16 cellular contexts compared by ENCODE assay signal in the genomic region with DNA sequence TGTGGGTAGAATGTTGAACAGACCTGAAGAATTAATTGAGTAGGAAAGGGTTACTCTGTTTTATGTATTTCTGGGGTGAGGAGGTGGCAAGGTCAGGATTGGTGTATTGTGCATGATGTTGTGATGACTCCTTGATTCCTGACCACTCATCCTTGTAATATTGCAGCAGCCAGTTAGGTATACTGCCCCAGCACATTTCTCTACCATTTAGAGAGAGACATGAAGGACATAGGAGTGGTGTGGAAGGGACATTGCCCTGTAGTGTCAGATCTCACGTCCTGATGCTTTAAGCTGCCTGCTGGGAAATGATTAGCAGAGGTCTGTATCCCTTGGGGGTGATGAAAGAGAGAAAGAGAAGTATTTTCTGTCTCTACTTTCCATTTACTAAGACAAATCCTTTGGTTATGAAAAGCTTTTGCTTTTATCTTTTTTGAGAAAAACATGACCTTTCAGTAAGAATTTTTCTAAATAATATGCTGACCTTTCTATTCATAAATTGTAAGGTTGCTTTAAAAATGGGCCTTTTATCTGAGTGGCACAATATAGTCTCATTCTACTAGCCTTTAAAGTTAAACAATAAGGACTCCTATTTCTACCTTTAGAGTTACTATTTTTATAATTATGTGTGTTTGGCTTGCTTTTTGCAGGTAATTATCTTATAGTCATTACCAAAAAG. TPM values are rescaled to one million over a fixed set of nuclear protein-coding genes. Genes with fewer than 3 reads are reported as not detected.
DNase-seq lines count a peak whose midpoint lies in the region; ATAC-seq, FAIRE-seq and TF ChIP-seq lines count a peak whose summit lies in the region.
"Had no signal": no experiment of that assay in that cellular context is flagged by ENCODE, and none has a peak within 500 bp of the region (broad histone marks: within the 10 kb centered on the region; RNA-seq: fewer than 3 reads in every experiment).

No MANE protein-coding gene starts in this region.

- H3K36me3 Mint-ChIP-seq in activated CD4-positive, alpha-beta memory T cell treated with anti-CD3 and anti-CD28 coated beads for 36 hours = peaks cover 41% of the 10 kb centered on the region
- peaks cover 58% of the 10 kb centered on the region for H3K36me3 Mint-ChIP-seq in activated CD4-positive, alpha-beta memory T cell treated with anti-CD3 and anti-CD28 coated beads, Interleukin-2, amount 10 ng/mL, durations not matched to agents 7 days and 5 days (ENCODE audit: low read depth)
- H3K36me3 Mint-ChIP-seq in activated T-helper 2 cell treated with anti-CD3 and anti-CD28 coated beads, Interferon-gamma antibody, Interleukin-2, Interleukin-4, amounts not matched to agents 10 μg/mL and 5 μg/mL and 100 μg/mL, durations not matched to agents 14 hours and 24 hours and 36 hours (ENCODE audit: low read depth) = peaks cover 66% of the 10 kb centered on the region

- TF ChIP-seq CTCF in mucosa of descending colon (IDR thresholded peaks at IDR 0.05) = no peak

- no peaks in the 10 kb centered on the region for H3K4me1 ChIP-seq in mucosa of descending colon (ENCODE audit: low read depth)

- H3K36me3 ChIP-seq in mucosa of descending colon (ENCODE audit: low read depth) = no peaks in the 10 kb centered on the region

- no peak overlapping the region for H3K4me3 ChIP-seq in mucosa of descending colon
- H3K4me3 ChIP-seq: esophagus muscularis mucosa had no signal

- peak overlapping the region; percentile 56 for H3K27ac Mint-ChIP-seq in activated CD4-positive, alpha-beta memory T cell treated with anti-CD3 and anti-CD28 coated beads for 36 hours
- no peak overlapping the region for H3K27ac Mint-ChIP-seq in activated CD4-positive, alpha-beta memory T cell treated with anti-CD3 and anti-CD28 coated beads, Interleukin-2, amount 10 ng/mL, durations not matched to agents 7 days and 5 days
- peak overlapping the region; percentile 48 for H3K27ac Mint-ChIP-seq in activated T-helper 2 cell treated with anti-CD3 and anti-CD28 coated beads, Interferon-gamma antibody, Interleukin-2, Interleukin-4, amounts not matched to agents 10 μg/mL and 5 μg/mL and 100 μg/mL, durations not matched to agents 14 hours and 24 hours and 36 hours
- H3K27ac Mint-ChIP-seq: activated naive CD8-positive, alpha-beta T cell treated with anti-CD3 and anti-CD28 coated beads, Interleukin-2, amount 10 ng/mL, durations not matched to agents 7 days and 5 days had no signal

- no peaks in the 10 kb centered on the region for H3K27me3 Mint-ChIP-seq in activated CD4-positive, alpha-beta memory T cell treated with anti-CD3 and anti-CD28 coated beads for 36 hours
- no peaks in the 10 kb centered on the region for H3K27me3 Mint-ChIP-seq in activated CD4-positive, alpha-beta memory T cell treated with anti-CD3 and anti-CD28 coated beads, Interleukin-2, amount 10 ng/mL, durations not matched to agents 7 days and 5 days
- H3K27me3 Mint-ChIP-seq in activated T-helper 2 cell treated with anti-CD3 and anti-CD28 coated beads, Interferon-gamma antibody, Interleukin-2, Interleukin-4, amounts not matched to agents 10 μg/mL and 5 μg/mL and 100 μg/mL, durations not matched to agents 14 hours and 24 hours and 36 hours (ENCODE audit: low read depth) = no peaks in the 10 kb centered on the region
- H3K27me3 Mint-ChIP-seq: activated naive CD8-positive, alpha-beta T cell treated with anti-CD3 and anti-CD28 coated beads, Interleukin-2, amount 10 ng/mL, durations not matched to agents 7 days and 5 days had no signal

- peaks cover 43% of the 10 kb centered on the region for H3K4me1 Mint-ChIP-seq in activated CD4-positive, alpha-beta memory T cell treated with anti-CD3 and anti-CD28 coated beads for 36 hours (ENCODE audit: low read depth)
- peaks cover 32% of the 10 kb centered on the region for H3K4me1 Mint-ChIP-seq in activated CD4-positive, alpha-beta memory T cell treated with anti-CD3 and anti-CD28 coated beads, Interleukin-2, amount 10 ng/mL, durations not matched to agents 7 days and 5 days
- H3K4me1 Mint-ChIP-seq in activated T-helper 2 cell treated with anti-CD3 and anti-CD28 coated beads, Interferon-gamma antibody, Interleukin-2, Interleukin-4, amounts not matched to agents 10 μg/mL and 5 μg/mL and 100 μg/mL, durations not matched to agents 14 hours and 24 hours and 36 hours (ENCODE audit: low read depth) = peaks cover 29% of the 10 kb centered on the region

- DNase-seq in activated CD4-positive, alpha-beta memory T cell treated with anti-CD3 and anti-CD28 coated beads for 36 hours = no peak
- DNase-seq in activated CD4-positive, alpha-beta memory T cell treated with anti-CD3 and anti-CD28 coated beads, Interleukin-2, amount 10 ng/mL, durations not matched to agents 7 days and 5 days = no peak
- DNase-seq in GM18507 (ENCODE audit: extremely low spot score, insufficient read length, low read depth) = no peak
- no peak for DNase-seq in activated T-helper 2 cell treated with anti-CD3 and anti-CD28 coated beads, Interferon-gamma antibody, Interleukin-2, Interleukin-4, amounts not matched to agents 10 μg/mL and 5 μg/mL and 100 μg/mL, durations not matched to agents 14 hours and 24 hours and 36 hours (ENCODE audit: low spot score)
- no peak for DNase-seq in mucosa of descending colon
- DNase-seq in NCI-H2029 (lab: John Stamatoyannopoulos, UW) = no peak
- DNase-seq: activated naive CD8-positive, alpha-beta T cell treated with anti-CD3 and anti-CD28 coated beads, Interleukin-2, amount 10 ng/mL, durations not matched to agents 7 days and 5 days; MM.1S; NCI-H1694 treated with DMSO at 0.1 percent for 48 hours; stimulated activated CD4-positive, alpha-beta T cell treated with anti-CD3 and anti-CD28 coated beads, Interleukin-15, amount 100 ng/mL, for 24 hours; WERI-Rb-1 had no signal

- H3K9me3 ChIP-seq in mucosa of descending colon = no peaks in the 10 kb centered on the region
- H3K9me3 ChIP-seq: esophagus muscularis mucosa had no signal

- POLR2A ChIA-PET in activated CD4-positive, alpha-beta memory T cell treated with anti-CD3 and anti-CD28 coated beads for 36 hours (lab: Charles Lee) = interaction anchor here (0.7 kb wide), 1 partner anchor 12 kb away, joined by 3 read pairs; no protein-coding TSS in a partner anchor
- POLR2A ChIA-PET in activated CD4-positive, alpha-beta memory T cell treated with anti-CD3 and anti-CD28 coated beads, Interleukin-2, amount 10 ng/mL, durations not matched to agents 7 days and 5 days (lab: Charles Lee) = interaction anchor here (1.6 to 2.8 kb wide), 2 partner anchors 16 to 202 kb away, joined by 3 to 9 read pairs; no protein-coding TSS in a partner anchor

- CTCF ChIA-PET in activated CD4-positive, alpha-beta memory T cell treated with anti-CD3 and anti-CD28 coated beads for 36 hours (lab: Charles Lee) = no interaction called here
- CTCF ChIA-PET in activated CD4-positive, alpha-beta memory T cell treated with anti-CD3 and anti-CD28 coated beads, Interleukin-2, amount 10 ng/mL, durations not matched to agents 7 days and 5 days (lab: Charles Lee) = interaction anchor here (1.1 kb wide), 1 partner anchor 28 kb away, joined by 4 read pairs; no protein-coding TSS in a partner anchor

- intact Hi-C loops in activated CD4-positive, alpha-beta memory T cell treated with anti-CD3 and anti-CD28 coated beads for 36 hours (cut with micrococcal nuclease) = no loop called here
- intact Hi-C loops in activated T-helper 2 cell treated with anti-CD3 and anti-CD28 coated beads, Interferon-gamma antibody, Interleukin-2, Interleukin-4, amounts not matched to agents 10 μg/mL and 5 μg/mL and 100 μg/mL, durations not matched to agents 14 hours and 24 hours and 36 hours (cut with micrococcal nuclease) = no loop called here
- intact Hi-C loops in mucosa of descending colon (cut with DNase I, micrococcal nuclease) = no loop called here

- H3K4me3 Mint-ChIP-seq in activated CD4-positive, alpha-beta memory T cell treated with anti-CD3 and anti-CD28 coated beads for 36 hours = no peak overlapping the region
- H3K4me3 Mint-ChIP-seq in activated CD4-positive, alpha-beta memory T cell treated with anti-CD3 and anti-CD28 coated beads, Interleukin-2, amount 10 ng/mL, durations not matched to agents 7 days and 5 days = no peak overlapping the region
- no peak overlapping the region for H3K4me3 Mint-ChIP-seq in activated T-helper 2 cell treated with anti-CD3 and anti-CD28 coated beads, Interferon-gamma antibody, Interleukin-2, Interleukin-4, amounts not matched to agents 10 μg/mL and 5 μg/mL and 100 μg/mL, durations not matched to agents 14 hours and 24 hours and 36 hours (ENCODE audit: low read depth)
- H3K4me3 Mint-ChIP-seq: activated naive CD8-positive, alpha-beta T cell treated with anti-CD3 and anti-CD28 coated beads, Interleukin-2, amount 10 ng/mL, durations not matched to agents 7 days and 5 days had no signal

- ATAC-seq in mucosa of descending colon (peak; percentile 8), GM19467 (IDR thresholded peaks at IDR 0.05; ENCODE audit: unreplicated experiment) (no peak), GM19324 (IDR thresholded peaks at IDR 0.05; ENCODE audit: low FRiP score, unreplicated experiment) (no peak)

- FAIRE-seq in GM18507 (lab: Jason Lieb, UNC) = peak; percentile 71
- FAIRE-seq: A204.1, bronchial epithelial cell had no signal

- H3K9me3 Mint-ChIP-seq in activated CD4-positive, alpha-beta memory T cell treated with anti-CD3 and anti-CD28 coated beads for 36 hours = no peaks in the 10 kb centered on the region
- no peaks in the 10 kb centered on the region for H3K9me3 Mint-ChIP-seq in activated CD4-positive, alpha-beta memory T cell treated with anti-CD3 and anti-CD28 coated beads, Interleukin-2, amount 10 ng/mL, durations not matched to agents 7 days and 5 days
- H3K9me3 Mint-ChIP-seq in activated T-helper 2 cell treated with anti-CD3 and anti-CD28 coated beads, Interferon-gamma antibody, Interleukin-2, Interleukin-4, amounts not matched to agents 10 μg/mL and 5 μg/mL and 100 μg/mL, durations not matched to agents 14 hours and 24 hours and 36 hours = no peaks in the 10 kb centered on the region
- H3K9me3 Mint-ChIP-seq: activated naive CD8-positive, alpha-beta T cell treated with anti-CD3 and anti-CD28 coated beads, Interleukin-2, amount 10 ng/mL, durations not matched to agents 7 days and 5 days had no signal

RNA-seq across cellular contexts. Expression of gene SACM1L, which starts 17.1 kb away (rescaled TPM):
- total RNA-seq in activated CD4-positive, alpha-beta memory T cell treated with anti-CD3 and anti-CD28 coated beads for 36 hours = 10 to 100 TPM; 64.3 to 71.2 TPM
- total RNA-seq in activated CD4-positive, alpha-beta memory T cell treated with anti-CD3 and anti-CD28 coated beads, Interleukin-2, amount 10 ng/mL, durations not matched to agents 7 days and 5 days = 100 to 1,000 TPM; 101 to 103 TPM
- 105 and 107 TPM in 2 replicates for total RNA-seq in activated T-helper 2 cell treated with anti-CD3 and anti-CD28 coated beads, Interferon-gamma antibody, Interleukin-2, Interleukin-4, amounts not matched to agents 10 μg/mL and 5 μg/mL and 100 μg/mL, durations not matched to agents 14 hours and 24 hours and 36 hours
- 10 to 100 TPM; 54.1 to 62.6 (median 57.2) TPM for total RNA-seq in mucosa of descending colon
